Comparison of ENCODE assay signal across 17 cellular contexts in the genomic region with DNA sequence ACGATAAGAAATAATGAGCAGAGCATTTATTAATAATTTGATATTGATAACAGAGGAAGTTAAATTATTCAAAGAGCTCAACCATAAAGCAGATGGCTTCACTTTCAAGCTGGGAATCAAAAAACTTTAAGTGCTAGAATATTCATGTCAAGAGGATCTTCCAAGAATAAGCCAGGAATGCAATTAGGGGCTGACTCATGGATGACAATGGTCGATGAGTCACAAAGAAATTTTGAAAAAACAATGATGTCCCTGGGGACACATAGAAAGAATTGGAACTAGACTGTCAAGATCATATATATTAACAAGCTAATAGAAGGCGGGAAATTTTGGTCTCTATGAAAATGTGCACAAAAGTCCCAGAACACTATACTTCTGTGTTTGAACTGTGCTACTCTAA.
DNase-seq lines count a peak whose midpoint lies in the region; ATAC-seq, FAIRE-seq and TF ChIP-seq lines count a peak whose summit lies in the region.
"Had no signal": no experiment of that assay in that cellular context is flagged by ENCODE, and none has a peak within 500 bp of the region (broad histone marks: within the 10 kb centered on the region; RNA-seq: fewer than 3 reads in every experiment).

No MANE protein-coding gene starts in this region.

- H3K27me3 Mint-ChIP-seq in endothelial cell (ENCODE audit: unreplicated experiment): no peaks in the 10 kb centered on the region
- H3K27me3 Mint-ChIP-seq in activated naive CD4-positive, alpha-beta T cell treated with anti-CD3 and anti-CD28 coated beads for 36 hours (ENCODE audit: low read depth): peaks cover 2% of the 10 kb centered on the region
- peaks cover 0 to 6% of the 10 kb centered on the region in 2 donors for H3K27me3 Mint-ChIP-seq in effector memory CD8-positive, alpha-beta T cell
- H3K27me3 Mint-ChIP-seq: activated CD4-positive, alpha-beta memory T cell treated with anti-CD3 and anti-CD28 coated beads for 36 hours had no signal

- TF ChIP-seq RAD21 in IMR-90 (IDR thresholded peaks at IDR 0.05; ENCODE audit: low read length): no peak

- H3K79me1 ChIP-seq in IMR-90 (ENCODE audit: low read depth in 1 of 2, low read length in 2 of 2): no peaks in the 10 kb centered on the region

- H3K14ac ChIP-seq in IMR-90 (replicated peaks; ENCODE audit: low read depth, low read length): no peak overlapping the region

- H3K79me2 ChIP-seq in keratinocyte (ENCODE audit: control insufficient read depth, insufficient read depth, low read length): no peaks in the 10 kb centered on the region

- H3K4me3 ChIP-seq in AG10803 (ENCODE audit: low read length): no peak overlapping the region
- no peak overlapping the region for H3K4me3 ChIP-seq in IMR-90 (ENCODE audit: insufficient read depth, low read depth, low read length)
- no peak overlapping the region for H3K4me3 ChIP-seq in keratinocyte (ENCODE audit: control insufficient read depth in 2 of 3, extremely low read depth in 1 of 3, insufficient read depth in 2 of 3, low read depth in 1 of 3, low read length in 3 of 3)
- no peak overlapping the region for H3K4me3 ChIP-seq in esophagus muscularis mucosa
- H3K4me3 ChIP-seq: sigmoid colon, upper lobe of left lung had no signal

- no peak overlapping the region for H3K27ac Mint-ChIP-seq in endothelial cell (ENCODE audit: unreplicated experiment)
- no peak overlapping the region for H3K27ac Mint-ChIP-seq in activated naive CD4-positive, alpha-beta T cell treated with anti-CD3 and anti-CD28 coated beads for 36 hours
- no peak overlapping the region for H3K27ac Mint-ChIP-seq in effector memory CD8-positive, alpha-beta T cell
- H3K27ac Mint-ChIP-seq: activated CD4-positive, alpha-beta memory T cell treated with anti-CD3 and anti-CD28 coated beads for 36 hours; activated naive CD4-positive, alpha-beta T cell treated with anti-CD3 and anti-CD28 coated beads, Interleukin-2, amount 50 U/mL, for 72 hours; CD4-positive, alpha-beta T cell; H9 had no signal

- intact Hi-C loops in IMR-90 (cut with micrococcal nuclease): no loop called here
- intact Hi-C loops in esophagus muscularis mucosa (cut with DNase I): no loop called here
- intact Hi-C loops in activated naive CD4-positive, alpha-beta T cell treated with anti-CD3 and anti-CD28 coated beads for 36 hours (cut with micrococcal nuclease): no loop called here

- ATAC-seq in IMR-90 (ENCODE audit: low read depth): peak; percentile 27; the same call in 1 of the 2 replicates
- ATAC-seq in effector memory CD8-positive, alpha-beta T cell (replicated peaks): no peak
- ATAC-seq: activated naive CD4-positive, alpha-beta T cell treated with anti-CD3 and anti-CD28 coated beads, Interleukin-2, amount 50 U/mL, for 72 hours had no signal

- TF ChIP-seq EP300 in esophagus muscularis mucosa (IDR thresholded peaks at IDR 0.05): no peak

- in situ Hi-C loops in IMR-90 (cut with MboI; ENCODE audit: low sequenced_read_pairs): no loop called here

- H3K9me1 ChIP-seq in IMR-90 (ENCODE audit: insufficient read depth, low read length) (no peaks in the 10 kb centered on the region; the same call in 1 of the 2 replicates), keratinocyte (ENCODE audit: control insufficient read depth, extremely low read depth, insufficient read depth, low read length) (no peaks in the 10 kb centered on the region)

- TF ChIP-seq POLR2A in IMR-90 (IDR thresholded peaks at IDR 0.05; ENCODE audit: low read depth, low read length): no peak
- TF ChIP-seq POLR2A in esophagus muscularis mucosa (IDR thresholded peaks at IDR 0.05; ENCODE audit: low read depth): no peak

- no peak overlapping the region for H3K4ac ChIP-seq in IMR-90 (ENCODE audit: low read depth, low read length)

- CTCF ChIA-PET in IMR-90 (lab: Yijun Ruan, JAX): interaction anchor here (0.6 kb wide), 1 partner anchor 11 kb away, joined by 3 read pairs; no protein-coding TSS in a partner anchor
- CTCF ChIA-PET in activated naive CD4-positive, alpha-beta T cell treated with anti-CD3 and anti-CD28 coated beads for 36 hours (lab: Charles Lee): no interaction called here

- H3K4me2 ChIP-seq in IMR-90 (ENCODE audit: low read depth, low read length) (no peak overlapping the region), keratinocyte (ENCODE audit: control insufficient read depth, extremely low read depth, insufficient read depth, low read depth, low read length) (no peak overlapping the region)

- H3K27ac ChIP-seq in IMR-90 (ENCODE audit: insufficient read depth, low read length) (no peak overlapping the region), keratinocyte (ENCODE audit: control insufficient read depth, insufficient read depth, low read length) (no peak overlapping the region), esophagus muscularis mucosa (replicated peaks in 1 of 4) (no peak overlapping the region)
- H3K27ac ChIP-seq: sigmoid colon, upper lobe of left lung had no signal

- H3K36me3 ChIP-seq in IMR-90 (ENCODE audit: control insufficient read depth, insufficient read depth, low read length) (no peaks in the 10 kb centered on the region), keratinocyte (ENCODE audit: control insufficient read depth in 2 of 2, extremely low read depth in 1 of 2, insufficient read depth in 2 of 2, low read length in 2 of 2) (no peaks in the 10 kb centered on the region), esophagus muscularis mucosa (peaks cover 0 to 22% (median 0%) of the 10 kb centered on the region in 4 donors)
- H3K36me3 ChIP-seq: sigmoid colon, upper lobe of left lung had no signal

- no peaks in the 10 kb centered on the region for H3K9me3 ChIP-seq in IMR-90 (ENCODE audit: control insufficient read depth, insufficient read depth, low read length)
- H3K9me3 ChIP-seq in keratinocyte (ENCODE audit: control insufficient read depth, low read depth, low read length): no peaks in the 10 kb centered on the region
- no peaks in the 10 kb centered on the region for H3K9me3 ChIP-seq in esophagus muscularis mucosa
- H3K9me3 ChIP-seq: sigmoid colon, upper lobe of left lung had no signal

- H3K18ac ChIP-seq in IMR-90 (ENCODE audit: low read depth, low read length): no peak overlapping the region

- peaks cover 9% of the 10 kb centered on the region for H3K4me1 ChIP-seq in IMR-90 (ENCODE audit: control insufficient read depth, insufficient read depth, low read length)
- peaks cover 21% of the 10 kb centered on the region for H3K4me1 ChIP-seq in keratinocyte (ENCODE audit: control insufficient read depth, extremely low read depth, insufficient read depth, low read length)
- peaks cover 0 to 22% (median 0%) of the 10 kb centered on the region in 4 donors for H3K4me1 ChIP-seq in esophagus muscularis mucosa
- H3K4me1 ChIP-seq: sigmoid colon, upper lobe of left lung had no signal

- H2BK5ac ChIP-seq in IMR-90 (ENCODE audit: low read depth, low read length, poor library complexity, severe bottlenecking): no peak overlapping the region

- H2BK15ac ChIP-seq in IMR-90 (ENCODE audit: low read depth, low read length): no peak overlapping the region

- H2AFZ ChIP-seq in IMR-90 (replicated peaks; ENCODE audit: low read length, poor library complexity) (no peak overlapping the region), keratinocyte (ENCODE audit: control insufficient read depth, low read length) (no peak overlapping the region)

- BruUV-seq in IMR-90 (replicated peaks; lab: Mats Ljungman, UMichigan): no TSS peak

- H3K36me3 Mint-ChIP-seq in endothelial cell (ENCODE audit: low read depth, unreplicated experiment): no peaks in the 10 kb centered on the region
- no peaks in the 10 kb centered on the region for H3K36me3 Mint-ChIP-seq in activated naive CD4-positive, alpha-beta T cell treated with anti-CD3 and anti-CD28 coated beads for 36 hours (ENCODE audit: low read depth)
- no peaks in the 10 kb centered on the region for H3K36me3 Mint-ChIP-seq in effector memory CD8-positive, alpha-beta T cell (ENCODE audit: insufficient read depth)
- H3K36me3 Mint-ChIP-seq: activated CD4-positive, alpha-beta memory T cell treated with anti-CD3 and anti-CD28 coated beads for 36 hours; activated naive CD4-positive, alpha-beta T cell treated with anti-CD3 and anti-CD28 coated beads, Interleukin-2, amount 50 U/mL, for 72 hours had no signal

- WGBS in IMR-90 (ENCODE audit: extremely low coverage in 2 of 2, insufficient read length in 1 of 2), 2 experiments: no CpG with 5 or more reads among the region's 3 CpGs
- WGBS in esophagus muscularis mucosa: 81% methylated on average over 3 of the region's 3 CpGs

- no peak overlapping the region for H4K91ac ChIP-seq in IMR-90 (ENCODE audit: insufficient read depth, low read depth, low read length)

- no peak overlapping the region for H2AK9ac ChIP-seq in IMR-90 (replicated peaks; ENCODE audit: low read depth, low read length, poor library complexity)

- H2BK120ac ChIP-seq in IMR-90 (ENCODE audit: low read depth, low read length): no peak overlapping the region

- no peaks in the 10 kb centered on the region for H3K4me1 Mint-ChIP-seq in endothelial cell (ENCODE audit: unreplicated experiment)
- H3K4me1 Mint-ChIP-seq in activated naive CD4-positive, alpha-beta T cell treated with anti-CD3 and anti-CD28 coated beads for 36 hours (ENCODE audit: low read depth): no peaks in the 10 kb centered on the region
- H3K4me1 Mint-ChIP-seq in effector memory CD8-positive, alpha-beta T cell (ENCODE audit: low read depth in 2 of 2): no peaks in the 10 kb centered on the region

- TF ChIP-seq CTCF in AG10803 (conservative IDR thresholded peaks at IDR 0.05; ENCODE audit: low read length) (no peak), IMR-90 (conservative IDR thresholded peaks at IDR 0.05; ENCODE audit: low read depth, low read length) (no peak), keratinocyte (optimal IDR thresholded peaks at IDR 0.05 in 1 of 3, IDR thresholded peaks at IDR 0.05 in 1 of 3, conservative IDR thresholded peaks at IDR 0.05 in 1 of 3; ENCODE audit: extremely low read depth in 1 of 3, insufficient read depth in 2 of 3, low read length in 3 of 3) (no peak), esophagus muscularis mucosa (IDR thresholded peaks at IDR 0.05) (no peak), endothelial cell (IDR thresholded peaks at IDR 0.05; ENCODE audit: unreplicated experiment) (no peak)

- H3K27me3 ChIP-seq in IMR-90 (ENCODE audit: control insufficient read depth, insufficient read depth, low read length): no peaks in the 10 kb centered on the region
- no peaks in the 10 kb centered on the region for H3K27me3 ChIP-seq in keratinocyte (ENCODE audit: control insufficient read depth, extremely low read depth, insufficient read depth, low read length)
- no peaks in the 10 kb centered on the region for H3K27me3 ChIP-seq in esophagus muscularis mucosa
- H3K27me3 ChIP-seq: sigmoid colon, upper lobe of left lung had no signal

- FAIRE-seq in keratinocyte (lab: Jason Lieb, UNC): peak; percentile 64

- no peak overlapping the region for H3K23ac ChIP-seq in IMR-90 (ENCODE audit: low read depth, low read length)

- no peak overlapping the region for H2AK5ac ChIP-seq in IMR-90 (ENCODE audit: low read depth, low read length)

- DNase-seq in AG10803 (ENCODE audit: low read depth) (peak; percentile 89), IMR-90 (peak; percentile 80), astrocyte of the hippocampus (ENCODE audit: low read depth, low spot score) (peak; percentile 64), keratinocyte (ENCODE audit: low read depth, low spot score) (peak; percentile 49), esophagus muscularis mucosa (ENCODE audit: extremely low spot score) (no peak), endothelial cell (ENCODE audit: low spot score) (no peak)
- no peak for DNase-seq in activated naive CD4-positive, alpha-beta T cell treated with anti-CD3 and anti-CD28 coated beads for 36 hours
- no peak for DNase-seq in effector memory CD8-positive, alpha-beta T cell
- DNase-seq: activated CD4-positive, alpha-beta memory T cell treated with anti-CD3 and anti-CD28 coated beads for 36 hours; CD4-positive, alpha-beta T cell; effector CD8-positive, alpha-beta T cell; H9; NCI-H1105 treated with DMSO at 0.1 percent for 48 hours; NCI-H748 treated with DMSO at 0.1 percent for 48 hours; sigmoid colon; upper lobe of left lung had no signal

- H4K5ac ChIP-seq in IMR-90 (ENCODE audit: low read depth, low read length): no peak overlapping the region

- H3K56ac ChIP-seq in IMR-90 (ENCODE audit: extremely low read depth, insufficient read depth, low read length): no peak overlapping the region

- dilution Hi-C loops in IMR-90 (cut with HindIII; ENCODE audit: low sequenced_read_pairs, unreplicated experiment): no loop called here
- dilution Hi-C loops in keratinocyte (cut with MboI; ENCODE audit: extremely low pct_ligation_motif_present, low sequenced_read_pairs): no loop called here

- no peak overlapping the region for H3K4me3 Mint-ChIP-seq in endothelial cell (ENCODE audit: unreplicated experiment)
- no peak overlapping the region for H3K4me3 Mint-ChIP-seq in activated naive CD4-positive, alpha-beta T cell treated with anti-CD3 and anti-CD28 coated beads for 36 hours
- H3K4me3 Mint-ChIP-seq in effector memory CD8-positive, alpha-beta T cell: no peak overlapping the region
- H3K4me3 Mint-ChIP-seq: activated CD4-positive, alpha-beta memory T cell treated with anti-CD3 and anti-CD28 coated beads for 36 hours; CD4-positive, alpha-beta T cell; H9 had no signal

- H4K8ac ChIP-seq in IMR-90 (ENCODE audit: low read depth in 2 of 2, low read length in 2 of 2): no peak overlapping the region

- H3K9ac ChIP-seq in IMR-90 (ENCODE audit: low read depth, low read length) (no peak overlapping the region), keratinocyte (ENCODE audit: control insufficient read depth, extremely low read depth, insufficient read depth, low read length) (no peak overlapping the region)

- H2BK20ac ChIP-seq in IMR-90 (ENCODE audit: low read depth, low read length): no peak overlapping the region

- no peaks in the 10 kb centered on the region for H3K9me3 Mint-ChIP-seq in endothelial cell (ENCODE audit: unreplicated experiment)
- H3K9me3 Mint-ChIP-seq in activated naive CD4-positive, alpha-beta T cell treated with anti-CD3 and anti-CD28 coated beads for 36 hours: no peaks in the 10 kb centered on the region
- H3K9me3 Mint-ChIP-seq in effector memory CD8-positive, alpha-beta T cell: no peaks in the 10 kb centered on the region
- H3K9me3 Mint-ChIP-seq: activated CD4-positive, alpha-beta memory T cell treated with anti-CD3 and anti-CD28 coated beads for 36 hours; activated naive CD4-positive, alpha-beta T cell treated with anti-CD3 and anti-CD28 coated beads, Interleukin-2, amount 50 U/mL, for 72 hours; CD4-positive, alpha-beta T cell; H9 had no signal

- POLR2A ChIA-PET in IMR-90 (lab: Charles Lee; ENCODE audit: unreplicated experiment): no interaction called here

- no peaks in the 10 kb centered on the region for H4K20me1 ChIP-seq in IMR-90 (ENCODE audit: insufficient read depth, low read length)
- H4K20me1 ChIP-seq in keratinocyte (ENCODE audit: control insufficient read depth, extremely low read depth, insufficient read depth, low read length): no peaks in the 10 kb centered on the region

Comparison
In these comparisons a context has a peak if more than half of its experiments do, and no peak if none do; other contexts are left out.
1. DNase-seq: peak in AG10803 (single experiment), IMR-90 (single experiment), astrocyte of the hippocampus (single experiment) and keratinocyte (single experiment); none in esophagus muscularis mucosa (single experiment), endothelial cell (single experiment), activated naive CD4-positive, alpha-beta T cell treated with anti-CD3 and anti-CD28 coated beads for 36 hours (single experiment) and effector memory CD8-positive, alpha-beta T cell (0 of 3).